ENCODE assay signal across 14 cellular contexts in genomic region chrX:2484232-2484631, GRCh38. TPM values are rescaled to one million over a fixed set of nuclear protein-coding genes. Genes with fewer than 3 reads are reported as not detected.
A peak's percentile ranks its signal among the peaks of the same experiment; 100 is the strongest.
DNase-seq lines count a peak whose midpoint lies in the region; ATAC-seq and TF ChIP-seq lines count a peak whose summit lies in the region.
"Had no signal": no experiment of that assay in that cellular context is flagged by ENCODE, and none has a peak within 500 bp of the region (broad histone marks: within the 10 kb centered on the region; RNA-seq: fewer than 3 reads in every experiment).

No MANE protein-coding gene starts in this region.

- WGBS in right cardiac atrium = 28% methylated on average over 11 of the region's 11 CpGs

- H3K36me3 Mint-ChIP-seq in activated naive CD4-positive, alpha-beta T cell treated with anti-CD3 and anti-CD28 coated beads, Interleukin-2, amount 50 U/mL, for 72 hours = peaks cover 9% of the 10 kb centered on the region in 2 donors

- H3K4me1 ChIP-seq in right cardiac atrium (ENCODE audit: control insufficient read depth, insufficient read depth, low read length) = peaks cover 3% of the 10 kb centered on the region

- H3K4me3 ChIP-seq in AG10803 (ENCODE audit: low read length) (peak overlapping the region; percentile 51), right cardiac atrium (ENCODE audit: low read length) (peak overlapping the region; percentile 1)

- H3K9me3 Mint-ChIP-seq in activated naive CD4-positive, alpha-beta T cell treated with anti-CD3 and anti-CD28 coated beads, Interleukin-2, amount 50 U/mL, for 72 hours = peaks cover 6 to 8% of the 10 kb centered on the region in 2 donors

- DNase-seq in AG10803 (ENCODE audit: low read depth) (peak; percentile 31), right cardiac atrium (peak in 1 of 3 donors; percentile 71), sciatic nerve (ENCODE audit: low spot score) (no peak), SKM-1 treated with dmso at 0.1 percent for 144 hours (lab: John Stamatoyannopoulos, UW; ENCODE audit: unreplicated experiment) (no peak)
- no peak for DNase-seq in central memory CD4-positive, alpha-beta T cell
- no peak for DNase-seq in activated naive CD4-positive, alpha-beta T cell treated with anti-CD3 and anti-CD28 coated beads, Interleukin-2, amount 50 U/mL, for 72 hours (ENCODE audit: low spot score in 2 of 2)
- DNase-seq: ACHN; activated CD4-positive, alpha-beta T cell treated with anti-CD3 and anti-CD28 coated beads, Interleukin-2, amount 50 U/mL, for 48 hours; activated naive CD4-positive, alpha-beta T cell treated with anti-CD3 and anti-CD28 coated beads, Interleukin-2, amount 10 ng/mL, durations not matched to agents 7 days and 5 days; NCI-H1417; NK-92 treated with Interleukin-12 subunit alpha and Interleukin-12 subunit beta, amount 100 ng/mL, for 24 hours; SW 1271 had no signal

- intact Hi-C loops in right cardiac atrium (cut with DNase I) = no loop called here
- intact Hi-C loops in sciatic nerve (cut with DNase I) = no loop called here

- H3K27ac ChIP-seq in cingulate gyrus (ENCODE audit: low read depth, low read length) (peak overlapping the region; percentile 69), right cardiac atrium (ENCODE audit: low read length) (peak overlapping the region; percentile 77)

- peak; percentile 40 to 49 for ATAC-seq in right cardiac atrium
- ATAC-seq in sciatic nerve = peak; percentile 56
- no peak for ATAC-seq in GM21737 (IDR thresholded peaks at IDR 0.05; ENCODE audit: unreplicated experiment)
- no peak for ATAC-seq in activated naive CD4-positive, alpha-beta T cell treated with anti-CD3 and anti-CD28 coated beads, Interleukin-2, amount 50 U/mL, for 72 hours

- H3K27me3 ChIP-seq in right cardiac atrium (ENCODE audit: control insufficient read depth, insufficient read depth) = no peaks in the 10 kb centered on the region

- no peaks in the 10 kb centered on the region for H3K9me3 ChIP-seq in right cardiac atrium (ENCODE audit: control insufficient read depth, low read length)

- TF ChIP-seq CTCF in AG10803 (conservative IDR thresholded peaks at IDR 0.05; ENCODE audit: low read length) = no peak

- no peak overlapping the region for H3K27ac Mint-ChIP-seq in activated naive CD4-positive, alpha-beta T cell treated with anti-CD3 and anti-CD28 coated beads, Interleukin-2, amount 50 U/mL, for 72 hours
- H3K27ac Mint-ChIP-seq: activated naive CD4-positive, alpha-beta T cell treated with anti-CD3 and anti-CD28 coated beads, Interleukin-2, amount 10 ng/mL, durations not matched to agents 7 days and 5 days had no signal

RNA-seq across cellular contexts. Expression of gene DHRSX, which starts 16.5 kb away (rescaled TPM):
- 10 to 100 TPM; 24.1 to 43.7 (median 34.0) TPM for total RNA-seq in right cardiac atrium
- 22.2 TPM for polyA plus RNA-seq in right cardiac atrium
- total RNA-seq in sciatic nerve = 26.7 TPM
- total RNA-seq in activated naive CD4-positive, alpha-beta T cell treated with anti-CD3 and anti-CD28 coated beads, Interleukin-2, amount 50 U/mL, for 72 hours = 10 to 100 TPM; 16.4 to 16.6 TPM

RNA-seq across cellular contexts. Expression of gene ZBED1, which starts 16.5 kb away (rescaled TPM):
- total RNA-seq in right cardiac atrium (10 to 100 TPM; 25.6 to 61.6 (median 33.1) TPM), sciatic nerve (34.6 TPM)
- 29.4 TPM for polyA plus RNA-seq in right cardiac atrium
- 10 to 100 TPM; 19.2 to 33.4 TPM for total RNA-seq in activated naive CD4-positive, alpha-beta T cell treated with anti-CD3 and anti-CD28 coated beads, Interleukin-2, amount 50 U/mL, for 72 hours

Comparison
In these comparisons a context has a peak if more than half of its experiments do, and no peak if none do; other contexts are left out.
1. ATAC-seq: peak in right cardiac atrium (2 of 2) and sciatic nerve (single experiment); none in GM21737 (single experiment) and activated naive CD4-positive, alpha-beta T cell treated with anti-CD3 and anti-CD28 coated beads, Interleukin-2, amount 50 U/mL, for 72 hours (0 of 2).